Comparison of ENCODE assay signal across 16 cellular contexts in genomic region chr18:78087338-78087737, GRCh38.
DNase-seq lines count a peak whose midpoint lies in the region; ATAC-seq, FAIRE-seq and TF ChIP-seq lines count a peak whose summit lies in the region.
"Had no signal": no experiment of that assay in that cellular context is flagged by ENCODE, and none has a peak within 500 bp of the region (broad histone marks: within the 10 kb centered on the region; RNA-seq: fewer than 3 reads in every experiment).

No MANE protein-coding gene starts in this region.

- no TSS peak for BruUV-seq in HepG2 (replicated peaks; lab: Mats Ljungman, UMichigan)

- no peaks in the 10 kb centered on the region for H3K79me2 ChIP-seq in HepG2 (ENCODE audit: insufficient read depth, low read length)

- no peaks in the 10 kb centered on the region for H3K9me3 ChIP-seq in HepG2 (ENCODE audit: low read length)
- no peaks in the 10 kb centered on the region for H3K9me3 ChIP-seq in right lobe of liver
- no peaks in the 10 kb centered on the region for H3K9me3 ChIP-seq in endodermal cell (ENCODE audit: control insufficient read depth, low read length)
- H3K9me3 ChIP-seq in left lung, result no peaks in the 10 kb centered on the region
- H3K9me3 ChIP-seq: BLaER1 treated with 17β-estradiol and CSF1 and Interleukin-3, amounts not matched to agents 10 nM and 100 nM had no signal

- in situ Hi-C loops in HepG2 (cut with HindIII; ENCODE audit: extremely low pct_ligation_motif_present, low pct_unique_long_range_greater_than_20kb), result no loop called here

- CTCF ChIA-PET in HepG2 (lab: Yijun Ruan, JAX; ENCODE audit: low intra/inter-chr PET ratio, low total read pairs), result no interaction called here

- H3K27ac ChIP-seq in HepG2 (ENCODE audit: extremely low read length, insufficient read depth, low read length) (no peak overlapping the region), right lobe of liver (no peak overlapping the region), endodermal cell (ENCODE audit: low read depth, low read length) (no peak overlapping the region), left lung (no peak overlapping the region)
- H3K27ac ChIP-seq: BLaER1 treated with 17β-estradiol and CSF1 and Interleukin-3, amounts not matched to agents 10 nM and 100 nM had no signal

- DNase-seq in HepG2 (ENCODE audit: low spot score), result peak; percentile 3
- DNase-seq in right lobe of liver, result no peak
- peak; percentile 10 for DNase-seq in NB4 (ENCODE audit: low read depth)
- peak; percentile 29 for DNase-seq in endodermal cell
- DNase-seq in left lung, result no peak
- DNase-seq in superior temporal gyrus (ENCODE audit: extremely low spot score), result no peak
- DNase-seq in NCI-H226, result no peak
- DNase-seq: ACHN; CD4-positive, CD25-positive, alpha-beta regulatory T cell; DMS79 treated with DMSO at 0.1 percent for 48 hours; GDM1; HCEC 1CT; HFFc6 had no signal

- no peaks in the 10 kb centered on the region for H3K36me3 Mint-ChIP-seq in endodermal cell (ENCODE audit: low read depth)
- H3K36me3 Mint-ChIP-seq: CD4-positive, CD25-positive, alpha-beta regulatory T cell had no signal

- H3K4me1 Mint-ChIP-seq in endodermal cell, result peaks cover 9% of the 10 kb centered on the region
- H3K4me1 Mint-ChIP-seq: CD4-positive, CD25-positive, alpha-beta regulatory T cell had no signal

- H3K4me1 ChIP-seq in HepG2 (ENCODE audit: insufficient read depth, low read length), result no peaks in the 10 kb centered on the region
- no peaks in the 10 kb centered on the region for H3K4me1 ChIP-seq in right lobe of liver
- H3K4me1 ChIP-seq in endodermal cell (ENCODE audit: control insufficient read depth, insufficient read depth, low read length), result no peaks in the 10 kb centered on the region
- H3K4me1 ChIP-seq in left lung, result no peaks in the 10 kb centered on the region
- H3K4me1 ChIP-seq: BLaER1 treated with 17β-estradiol and CSF1 and Interleukin-3, amounts not matched to agents 10 nM and 100 nM had no signal

- TF ChIP-seq RAD21 in HepG2 (CRISPR knock-in tag; IDR thresholded peaks at IDR 0.05), result no peak

- H2AFZ ChIP-seq in HepG2 (ENCODE audit: low read length), result no peak overlapping the region

- TF ChIP-seq POLR2A in HepG2 (IDR thresholded peaks at IDR 0.05; ENCODE audit: insufficient read depth in 1 of 2, low read depth in 2 of 2, low read length in 2 of 2) (no peak), right lobe of liver (IDR thresholded peaks at IDR 0.05) (no peak), NB4 (IDR thresholded peaks at IDR 0.05; ENCODE audit: extremely low read depth, insufficient read length) (no peak)

- H3K4me2 ChIP-seq in HepG2 (ENCODE audit: low read depth, low read length), result no peak overlapping the region
- H3K4me2 ChIP-seq: BLaER1 treated with 17β-estradiol and CSF1 and Interleukin-3, amounts not matched to agents 10 nM and 100 nM had no signal

- TF ChIP-seq CTCF in HepG2 (CRISPR knock-in tag; IDR thresholded peaks at IDR 0.05) (no peak), right lobe of liver (IDR thresholded peaks at IDR 0.05) (no peak), NB4 (IDR thresholded peaks at IDR 0.05; ENCODE audit: low read depth, low read length) (no peak), endodermal cell (conservative IDR thresholded peaks at IDR 0.05) (no peak), left lung (IDR thresholded peaks at IDR 0.05) (no peak)

- no peak overlapping the region for H3K9ac ChIP-seq in HepG2 (ENCODE audit: insufficient read depth, low read depth, low read length)
- no peak overlapping the region for H3K9ac ChIP-seq in endodermal cell (ENCODE audit: extremely low read depth, low read length, poor library complexity, severe bottlenecking)
- H3K9ac ChIP-seq: BLaER1 treated with 17β-estradiol and CSF1 and Interleukin-3, amounts not matched to agents 10 nM and 100 nM had no signal

- no peak overlapping the region for H3K4me3 ChIP-seq in HepG2 (replicated peaks in 1 of 3; ENCODE audit: insufficient read depth in 1 of 3, low read depth in 2 of 3, low read length in 3 of 3)
- H3K4me3 ChIP-seq in right lobe of liver, result no peak overlapping the region
- no peak overlapping the region for H3K4me3 ChIP-seq in NB4 (ENCODE audit: low read depth, low read length)
- H3K4me3 ChIP-seq in endodermal cell (ENCODE audit: low read length), result no peak overlapping the region
- H3K4me3 ChIP-seq in left lung, result no peak overlapping the region
- H3K4me3 ChIP-seq: BLaER1 treated with 17β-estradiol and CSF1 and Interleukin-3, amounts not matched to agents 10 nM and 100 nM had no signal

- H3K27me3 Mint-ChIP-seq in endodermal cell (ENCODE audit: insufficient read depth), result no peaks in the 10 kb centered on the region
- H3K27me3 Mint-ChIP-seq: CD4-positive, CD25-positive, alpha-beta regulatory T cell had no signal

- FAIRE-seq in HepG2 (lab: Jason Lieb, UNC), result no peak
- FAIRE-seq: GM12892, H1 had no signal

- ATAC-seq in HepG2 (no peak), right lobe of liver (no peak), left lung (no peak)

- H4K20me1 ChIP-seq in HepG2 (ENCODE audit: insufficient read depth, low read length), result no peaks in the 10 kb centered on the region
- H4K20me1 ChIP-seq: BLaER1 treated with 17β-estradiol and CSF1 and Interleukin-3, amounts not matched to agents 10 nM and 100 nM had no signal

- H3K36me3 ChIP-seq in HepG2 (replicated peaks in 1 of 2; ENCODE audit: control insufficient read depth in 1 of 2, insufficient read depth in 2 of 2, low read length in 2 of 2) (no peaks in the 10 kb centered on the region), right lobe of liver (no peaks in the 10 kb centered on the region), endodermal cell (ENCODE audit: control insufficient read depth, insufficient read depth, low read length) (no peaks in the 10 kb centered on the region), left lung (no peaks in the 10 kb centered on the region)
- H3K36me3 ChIP-seq: BLaER1 treated with 17β-estradiol and CSF1 and Interleukin-3, amounts not matched to agents 10 nM and 100 nM had no signal

- no peaks in the 10 kb centered on the region for H3K9me3 Mint-ChIP-seq in endodermal cell

- no peak for TF ChIP-seq EP300 in HepG2 (IDR thresholded peaks at IDR 0.05; ENCODE audit: low read depth in 2 of 2, low read length in 2 of 2)
- no peak for TF ChIP-seq EP300 in HepG2 (CRISPR knock-in tag; IDR thresholded peaks at IDR 0.05; ENCODE audit: borderline replicate concordance)

- H3K27ac Mint-ChIP-seq in endodermal cell, result no peak overlapping the region
- H3K27ac Mint-ChIP-seq: CD4-positive, CD25-positive, alpha-beta regulatory T cell; HFFc6 had no signal

- no peak overlapping the region for H3K4me3 Mint-ChIP-seq in endodermal cell
- H3K4me3 Mint-ChIP-seq: CD4-positive, CD25-positive, alpha-beta regulatory T cell; HFFc6 had no signal

- H3K27me3 ChIP-seq in HepG2 (ENCODE audit: control insufficient read depth in 1 of 2, insufficient read depth in 2 of 2, low read length in 2 of 2), result peaks cover 0 to 30% of the 10 kb centered on the region in 2 experiments; a peak in 2 of 5 replicates
- H3K27me3 ChIP-seq in right lobe of liver, result no peaks in the 10 kb centered on the region
- H3K27me3 ChIP-seq in endodermal cell (ENCODE audit: control insufficient read depth, insufficient read depth, low read length, poor library complexity, severe bottlenecking), result no peaks in the 10 kb centered on the region
- H3K27me3 ChIP-seq in left lung, result no peaks in the 10 kb centered on the region
- H3K27me3 ChIP-seq: BLaER1 treated with 17β-estradiol and CSF1 and Interleukin-3, amounts not matched to agents 10 nM and 100 nM had no signal

- intact Hi-C loops in HepG2 (cut with micrococcal nuclease; ENCODE audit: unreplicated experiment), result no loop called here
- intact Hi-C loops in right lobe of liver (cut with DNase I), result no loop called here
- intact Hi-C loops in left lung (cut with DNase I), result no loop called here

- POLR2A ChIA-PET in HepG2 (lab: Yijun Ruan, JAX), result no interaction called here

- 14% methylated on average over 2 of the region's 2 CpGs for WGBS in HepG2 (ENCODE audit: low lambda C conversion rate)
- 50% methylated on average over 2 of the region's 2 CpGs for WGBS in right lobe of liver (ENCODE audit: insufficient coverage, low coverage, low lambda C conversion rate, missing lambda C conversion rate)
- 88% methylated on average over 1 of the region's 2 CpGs; no CpG with 5 or more reads in 1 of the 2 experiments for WGBS in endodermal cell (ENCODE audit: insufficient coverage in 1 of 2, insufficient read length in 1 of 2), 2 experiments

TF ChIP-seq in HepG2, 621 proteins besides CTCF, POLR2A, EP300 and RAD21:
- TF ChIP-seq ZNF253 (CRISPR knock-in tag; IDR thresholded peaks at IDR 0.05; ENCODE audit: borderline replicate concordance) (no peak), FOXO4 (CRISPR knock-in tag; conservative IDR thresholded peaks at IDR 0.05) (no peak), RFX1 (IDR thresholded peaks at IDR 0.05) (no peak), TMF1 (CRISPR knock-in tag; IDR thresholded peaks at IDR 0.05; ENCODE audit: low read depth) (no peak), ZNF570 (CRISPR knock-in tag; IDR thresholded peaks at IDR 0.05; ENCODE audit: borderline replicate concordance) (no peak), ZNF30 (CRISPR knock-in tag; IDR thresholded peaks at IDR 0.05) (no peak), FOXP1 (IDR thresholded peaks at IDR 0.05) (no peak), FOXP1 (CRISPR knock-in tag; IDR thresholded peaks at IDR 0.05) (no peak)

Comparison
In these comparisons a context has a peak if more than half of its experiments do, and no peak if none do; other contexts are left out.
1. DNase-seq: peak in HepG2 (single experiment), NB4 (single experiment) and endodermal cell (single experiment); none in right lobe of liver (0 of 3), left lung (0 of 2), superior temporal gyrus (single experiment) and NCI-H226 (single experiment).